26 cellular contexts compared by ENCODE assay signal in genomic region chr16:3520398-3520797, GRCh38. TPM values are rescaled to one million over a fixed set of nuclear protein-coding genes. Genes with fewer than 3 reads are reported as not detected.
DNase-seq lines count a peak whose midpoint lies in the region; ATAC-seq and TF ChIP-seq lines count a peak whose summit lies in the region.
"Had no signal": no experiment of that assay in that cellular context is flagged by ENCODE, and none has a peak within 500 bp of the region (broad histone marks: within the 10 kb centered on the region; RNA-seq: fewer than 3 reads in every experiment).

No MANE protein-coding gene starts in this region.

- H3K36me3 ChIP-seq in esophagus muscularis mucosa = peaks cover 36 to 96% (median 83%) of the 10 kb centered on the region in 4 donors
- H3K36me3 ChIP-seq in muscle layer of duodenum (ENCODE audit: control insufficient read depth in 1 of 2, insufficient read depth in 2 of 2, low read length in 2 of 2) = peaks cover 36 to 44% of the 10 kb centered on the region in 2 donors
- peaks cover 0 to 4% of the 10 kb centered on the region in 2 donors for H3K36me3 ChIP-seq in aorta (ENCODE audit: control insufficient read depth in 1 of 2, insufficient read depth in 2 of 2, low read length in 1 of 2)

- CTCF ChIA-PET in activated CD4-positive, alpha-beta T cell treated with anti-CD3 and anti-CD28 coated beads, Interleukin-2, amount 10 ng/mL, durations not matched to agents 7 days and 5 days (lab: Charles Lee) = interaction anchor here (2.9 kb wide), 1 partner anchor 11 kb away, joined by 14 read pairs; no protein-coding TSS in a partner anchor

- H3K4me1 Mint-ChIP-seq in activated CD4-positive, alpha-beta T cell treated with anti-CD3 and anti-CD28 coated beads, Interleukin-2, amount 10 ng/mL, durations not matched to agents 7 days and 5 days = peaks cover 20% of the 10 kb centered on the region
- H3K4me1 Mint-ChIP-seq: immature natural killer cell had no signal

- H3K9me3 Mint-ChIP-seq in activated CD4-positive, alpha-beta T cell treated with anti-CD3 and anti-CD28 coated beads, Interleukin-2, amount 10 ng/mL, durations not matched to agents 7 days and 5 days = no peaks in the 10 kb centered on the region
- H3K9me3 Mint-ChIP-seq: activated naive CD4-positive, alpha-beta T cell treated with anti-CD3 and anti-CD28 coated beads for 36 hours; CD8-positive, alpha-beta memory T cell; immature natural killer cell; natural killer cell treated with Interleukin-12 subunit alpha and Interleukin-12 subunit beta and Interleukin-15 and Interleukin-18, amount 100 ng/mL, for 72 hours had no signal

- TF ChIP-seq EP300 in esophagus muscularis mucosa (IDR thresholded peaks at IDR 0.05) = no peak

- ATAC-seq in aorta (ENCODE audit: low FRiP score) = no peak
- ATAC-seq: heart left ventricle; natural killer cell treated with Interleukin-12 subunit alpha and Interleukin-12 subunit beta and Interleukin-15 and Interleukin-18, amount 100 ng/mL, for 72 hours; psoas muscle had no signal

- peaks cover 0 to 15% (median 9%) of the 10 kb centered on the region in 4 donors for H3K4me1 ChIP-seq in esophagus muscularis mucosa
- H3K4me1 ChIP-seq in muscle layer of duodenum (ENCODE audit: control insufficient read depth in 1 of 2, insufficient read depth in 2 of 2, low read length in 2 of 2) = peaks cover 0 to 5% of the 10 kb centered on the region in 2 donors
- no peaks in the 10 kb centered on the region for H3K4me1 ChIP-seq in aorta (ENCODE audit: control insufficient read depth in 1 of 2, insufficient read depth in 2 of 2, low read length in 2 of 2)
- H3K4me1 ChIP-seq: heart left ventricle, Peyer's patch, psoas muscle had no signal

- H3K27ac Mint-ChIP-seq in activated CD4-positive, alpha-beta T cell treated with anti-CD3 and anti-CD28 coated beads, Interleukin-2, amount 10 ng/mL, durations not matched to agents 7 days and 5 days = peak overlapping the region; percentile 17
- H3K27ac Mint-ChIP-seq: activated naive CD4-positive, alpha-beta T cell treated with anti-CD3 and anti-CD28 coated beads for 36 hours; immature natural killer cell; natural killer cell treated with Interleukin-12 subunit alpha and Interleukin-12 subunit beta and Interleukin-15 and Interleukin-18, amount 100 ng/mL, for 72 hours had no signal

- peak overlapping the region; percentile 60 to 72 (median 62) for H3K27ac ChIP-seq in esophagus muscularis mucosa (replicated peaks in 1 of 4)
- peak overlapping the region; percentile 33 for H3K27ac ChIP-seq in muscle layer of duodenum (ENCODE audit: low read length)
- peak overlapping the region; percentile 74 to 95 for H3K27ac ChIP-seq in aorta (ENCODE audit: low read depth in 1 of 2, low read length in 2 of 2)
- H3K27ac ChIP-seq: A549, brain microvascular endothelial cell, psoas muscle had no signal

- DNase-seq in activated CD4-positive, alpha-beta T cell treated with anti-CD3 and anti-CD28 coated beads, Interleukin-2, amount 10 ng/mL, durations not matched to agents 7 days and 5 days = no peak
- no peak for DNase-seq in activated CD4-positive, alpha-beta T cell treated with anti-CD3 and anti-CD28 coated beads, Interleukin-2, amount 50 U/mL, for 48 hours
- DNase-seq in esophagus muscularis mucosa (ENCODE audit: extremely low spot score) (no peak), aorta (no peak), NCI-H226 (no peak), NCI-H345 (lab: John Stamatoyannopoulos, UW) (no peak)
- no peak for DNase-seq in activated CD4-positive, CD25-positive, alpha-beta regulatory T cell (lab: John Stamatoyannopoulos, UW)
- DNase-seq: activated naive CD4-positive, alpha-beta T cell treated with anti-CD3 and anti-CD28 coated beads for 36 hours; activated T-cell treated with anti-CD3 and anti-CD28 coated beads for 4 hours; brain microvascular endothelial cell; CD8-positive, alpha-beta memory T cell; dermis blood vessel endothelial cell; DND-41; erythroblast; GOT3; heart left ventricle; immature natural killer cell; NCI-H1694; psoas muscle had no signal

- no peak overlapping the region for H3K4me3 Mint-ChIP-seq in activated CD4-positive, alpha-beta T cell treated with anti-CD3 and anti-CD28 coated beads, Interleukin-2, amount 10 ng/mL, durations not matched to agents 7 days and 5 days
- H3K4me3 Mint-ChIP-seq: activated naive CD4-positive, alpha-beta T cell treated with anti-CD3 and anti-CD28 coated beads for 36 hours; CD8-positive, alpha-beta memory T cell; immature natural killer cell; natural killer cell treated with Interleukin-12 subunit alpha and Interleukin-12 subunit beta and Interleukin-15 and Interleukin-18, amount 100 ng/mL, for 72 hours had no signal

- no peaks in the 10 kb centered on the region for H3K27me3 Mint-ChIP-seq in activated CD4-positive, alpha-beta T cell treated with anti-CD3 and anti-CD28 coated beads, Interleukin-2, amount 10 ng/mL, durations not matched to agents 7 days and 5 days
- H3K27me3 Mint-ChIP-seq: CD8-positive, alpha-beta memory T cell; natural killer cell treated with Interleukin-12 subunit alpha and Interleukin-12 subunit beta and Interleukin-15 and Interleukin-18, amount 100 ng/mL, for 72 hours had no signal

- POLR2A ChIA-PET in activated CD4-positive, alpha-beta T cell treated with anti-CD3 and anti-CD28 coated beads, Interleukin-2, amount 10 ng/mL, durations not matched to agents 7 days and 5 days (lab: Charles Lee) = no interaction called here

- H3K9me3 ChIP-seq in esophagus muscularis mucosa (no peaks in the 10 kb centered on the region), muscle layer of duodenum (ENCODE audit: control insufficient read depth in 1 of 2, low read length in 2 of 2) (no peaks in the 10 kb centered on the region), aorta (ENCODE audit: control insufficient read depth, low read length) (no peaks in the 10 kb centered on the region)
- H3K9me3 ChIP-seq: A549, heart left ventricle, Peyer's patch, psoas muscle, tibial nerve had no signal

- H3K4me3 ChIP-seq in esophagus muscularis mucosa (no peak overlapping the region), muscle layer of duodenum (ENCODE audit: low read depth in 1 of 2, low read length in 2 of 2) (no peak overlapping the region), aorta (ENCODE audit: low read length in 2 of 2) (no peak overlapping the region)
- H3K4me3 ChIP-seq: A549, heart left ventricle, lung, Peyer's patch, psoas muscle, tibial nerve had no signal

- no peak for TF ChIP-seq CTCF in esophagus muscularis mucosa (IDR thresholded peaks at IDR 0.05)

- peaks cover 63% of the 10 kb centered on the region for H3K36me3 Mint-ChIP-seq in activated CD4-positive, alpha-beta T cell treated with anti-CD3 and anti-CD28 coated beads, Interleukin-2, amount 10 ng/mL, durations not matched to agents 7 days and 5 days (ENCODE audit: low read depth)
- H3K36me3 Mint-ChIP-seq: natural killer cell treated with Interleukin-12 subunit alpha and Interleukin-12 subunit beta and Interleukin-15 and Interleukin-18, amount 100 ng/mL, for 72 hours had no signal

- intact Hi-C loops in esophagus muscularis mucosa (cut with DNase I) (no loop called here), aorta (cut with DNase I) (no loop called here)

- WGBS in esophagus muscularis mucosa = 47% methylated on average over 4 of the region's 4 CpGs
- WGBS in aorta, 2 donors = 8 to 14% methylated on average over 4 of the region's 4 CpGs

- no peak for TF ChIP-seq POLR2A in esophagus muscularis mucosa (IDR thresholded peaks at IDR 0.05; ENCODE audit: low read depth)

- H3K27me3 ChIP-seq in esophagus muscularis mucosa = no peaks in the 10 kb centered on the region
- no peaks in the 10 kb centered on the region for H3K27me3 ChIP-seq in muscle layer of duodenum (ENCODE audit: low read depth, low read length)
- no peaks in the 10 kb centered on the region for H3K27me3 ChIP-seq in aorta (ENCODE audit: control insufficient read depth in 1 of 2, insufficient read depth in 2 of 2, low read length in 1 of 2)
- H3K27me3 ChIP-seq: brain microvascular endothelial cell, heart left ventricle, Peyer's patch, tibial nerve had no signal

RNA-seq across cellular contexts. Expression of gene CLUAP1, which starts 19.6 kb away (rescaled TPM):
- 10 to 100 TPM; 39.0 to 43.2 TPM for total RNA-seq in activated CD4-positive, alpha-beta T cell treated with anti-CD3 and anti-CD28 coated beads, Interleukin-2, amount 10 ng/mL, durations not matched to agents 7 days and 5 days
- total RNA-seq in esophagus muscularis mucosa (10 to 100 TPM; 25.0 to 31.5 (median 26.9) TPM), aorta (10 to 100 TPM; 15.3 to 23.7 TPM)
- polyA plus RNA-seq in aorta = 10 to 100 TPM; 12.3 to 22.2 TPM

RNA-seq across cellular contexts. Expression of gene C16orf90, which starts 25.1 kb away (rescaled TPM):
- total RNA-seq in activated CD4-positive, alpha-beta T cell treated with anti-CD3 and anti-CD28 coated beads, Interleukin-2, amount 10 ng/mL, durations not matched to agents 7 days and 5 days = not detected
- not detected for total RNA-seq in esophagus muscularis mucosa
- not detected for total RNA-seq in aorta
- not detected for polyA plus RNA-seq in aorta
- total RNA-seq: activated naive CD4-positive, alpha-beta T cell treated with anti-CD3 and anti-CD28 coated beads for 36 hours; CD8-positive, alpha-beta memory T cell; dermis blood vessel endothelial cell; heart left ventricle; lung; MCF 10A; natural killer cell treated with Interleukin-12 subunit alpha and Interleukin-12 subunit beta and Interleukin-15 and Interleukin-18, amount 100 ng/mL, for 72 hours; Peyer's patch; psoas muscle; tibial nerve had no signal
- polyA plus RNA-seq: A549; CD8-positive, alpha-beta memory T cell; heart left ventricle; immature natural killer cell; lung; psoas muscle had no signal

RNA-seq across cellular contexts. Expression of gene NLRC3, which starts 56.8 kb away (rescaled TPM):
- total RNA-seq in activated CD4-positive, alpha-beta T cell treated with anti-CD3 and anti-CD28 coated beads, Interleukin-2, amount 10 ng/mL, durations not matched to agents 7 days and 5 days = 10 to 100 TPM; 80.7 to 98.7 TPM
- total RNA-seq in esophagus muscularis mucosa (1 to 10 TPM in 1 of 4 donors, under 1 TPM in 3; 0.57 to 2.5 (median 0.95) TPM), aorta (1 to 10 TPM in 1 of 2 donors, under 1 TPM in 1; 0.97 to 2.3 TPM)
- polyA plus RNA-seq in aorta = under 1 TPM in 1 of 2 donors, not detected in 1; 0.38 TPM
- total RNA-seq: MCF 10A had no signal

Comparison
In these comparisons a context has a peak if more than half of its experiments do, and no peak if none do; other contexts are left out.
1. H3K27ac ChIP-seq: peak in every context shown above with its lines; median percentile 84 in aorta; 62 in esophagus muscularis mucosa; 33 in muscle layer of duodenum.
2. RNA of gene NLRC3, which starts 56.8 kb away (total RNA-seq): 80.7 to 98.7 TPM in activated CD4-positive, alpha-beta T cell treated with anti-CD3 and anti-CD28 coated beads, Interleukin-2, amount 10 ng/mL, durations not matched to agents 7 days and 5 days; 0.97 to 2.3 TPM in aorta and 0.57 to 2.5 TPM in esophagus muscularis mucosa; every median in the first group is over 10 times any median in the second.